Comparison of ENCODE assay signal across 8 cellular contexts in the genomic region with DNA sequence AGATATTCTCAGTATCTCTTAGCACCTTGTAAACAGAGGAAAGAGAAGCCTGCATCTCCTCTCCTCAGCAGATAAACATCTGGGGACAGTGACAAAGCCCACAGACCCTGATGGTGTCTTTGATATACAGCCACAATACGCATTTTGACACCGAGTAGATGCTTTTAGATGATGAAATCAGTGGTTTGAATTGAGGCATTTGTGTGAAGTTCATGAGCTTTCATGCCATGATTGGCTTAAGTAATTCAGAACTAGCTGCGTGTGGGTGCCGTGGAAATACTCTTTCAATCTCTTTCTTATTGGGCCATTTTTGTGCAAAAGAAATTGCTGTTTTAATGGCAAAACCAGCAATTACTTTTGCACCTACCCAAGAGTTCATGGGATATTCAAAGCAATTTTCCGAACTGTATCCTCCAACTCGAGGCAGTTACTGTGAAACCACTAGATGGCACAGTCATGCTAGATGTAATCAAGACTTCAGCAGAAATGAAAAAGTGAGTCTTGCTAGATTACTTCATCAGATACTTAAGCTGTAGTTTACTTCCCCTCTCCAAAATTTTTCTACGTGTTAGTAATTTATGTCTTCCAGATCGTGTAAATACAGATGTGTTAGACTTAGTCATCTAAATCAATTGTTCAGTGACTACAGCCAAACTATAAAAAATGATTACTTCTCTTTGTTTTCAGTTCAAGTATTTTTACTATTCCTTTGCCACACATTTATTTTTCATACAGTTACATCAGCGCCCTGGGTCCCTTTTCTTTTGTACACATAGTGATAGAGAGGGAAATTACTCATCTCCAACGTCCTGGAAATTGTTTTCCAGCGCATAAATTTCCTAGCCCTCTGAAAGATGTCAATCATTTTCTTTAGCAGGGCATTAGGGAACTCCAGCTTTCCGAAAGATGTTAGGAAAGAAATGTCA. TPM values are rescaled to one million over a fixed set of nuclear protein-coding genes. Genes with fewer than 3 reads are reported as not detected.
DNase-seq lines count a peak whose midpoint lies in the region; ATAC-seq and TF ChIP-seq lines count a peak whose summit lies in the region.

No MANE protein-coding gene starts in this region.

- H3K27me3 ChIP-seq in endocrine pancreas (ENCODE audit: control insufficient read depth, insufficient read depth, low read length) = no peaks in the 10 kb centered on the region

- H3K9me3 Mint-ChIP-seq in mesothelial cell of epicardium = peaks cover 14% of the 10 kb centered on the region
- no peaks in the 10 kb centered on the region for H3K9me3 Mint-ChIP-seq in type B pancreatic cell

- intact Hi-C loops in Right ventricle myocardium inferior (cut with DNase I) = loop anchor here (1.0 to 5.0 kb wide), 5 partner anchors 183 to 397 kb away; no protein-coding TSS in a partner anchor
- intact Hi-C loops in cardiac septum (cut with DNase I) = loop anchor here (1.0 to 2.0 kb wide), 2 partner anchors 183 to 397 kb away; no protein-coding TSS in a partner anchor

- no peaks in the 10 kb centered on the region for H3K4me1 ChIP-seq in endocrine pancreas (ENCODE audit: control insufficient read depth, insufficient read depth, low read length)

- no peaks in the 10 kb centered on the region for H3K36me3 ChIP-seq in endocrine pancreas (ENCODE audit: control insufficient read depth, insufficient read depth, low read length)

- H3K9ac ChIP-seq in endocrine pancreas (ENCODE audit: control insufficient read depth, insufficient read depth, low read length) = no peak overlapping the region

- H3K27ac Mint-ChIP-seq in mesothelial cell of epicardium = peak overlapping the region; percentile 84
- H3K27ac Mint-ChIP-seq in type B pancreatic cell = peak overlapping the region; percentile 73

- H3K36me3 Mint-ChIP-seq in mesothelial cell of epicardium (no peaks in the 10 kb centered on the region), type B pancreatic cell (no peaks in the 10 kb centered on the region)

- peak overlapping the region; percentile 37 for H3K4me3 Mint-ChIP-seq in mesothelial cell of epicardium
- H3K4me3 Mint-ChIP-seq in type B pancreatic cell = peak overlapping the region; percentile 71

- peaks cover 24% of the 10 kb centered on the region for H3K4me1 Mint-ChIP-seq in mesothelial cell of epicardium
- H3K4me1 Mint-ChIP-seq in type B pancreatic cell (ENCODE audit: unreplicated experiment) = peaks cover 16% of the 10 kb centered on the region

- peak overlapping the region; percentile 49 for H3K4me3 ChIP-seq in endocrine pancreas (ENCODE audit: control insufficient read depth, insufficient read depth, low read length)

- peaks cover 9% of the 10 kb centered on the region for H3K27me3 Mint-ChIP-seq in mesothelial cell of epicardium (ENCODE audit: low read depth)
- peaks cover 20% of the 10 kb centered on the region for H3K27me3 Mint-ChIP-seq in type B pancreatic cell

- TF ChIP-seq CTCF in mesothelial cell of epicardium (IDR thresholded peaks at IDR 0.05; ENCODE audit: unreplicated experiment) (peak; percentile 64), type B pancreatic cell (conservative IDR thresholded peaks at IDR 0.05) (peak; percentile 88)

- DNase-seq in Right ventricle myocardium inferior (ENCODE audit: missing footprints) (no peak), cardiac septum (ENCODE audit: low spot score) (no peak), HCEC 1CT (peak; percentile 45), NAMALWA (ENCODE audit: low spot score) (peak; percentile 92), SW480 (ENCODE audit: low spot score) (peak; percentile 80), mesothelial cell of epicardium (ENCODE audit: low spot score in 2 of 2, unreplicated experiment in 2 of 2) (no peak), type B pancreatic cell (ENCODE audit: extremely low spot score, unreplicated experiment) (no peak)

- ATAC-seq in Right ventricle myocardium inferior = peak; percentile 81

- H3K9me3 ChIP-seq in endocrine pancreas (ENCODE audit: control insufficient read depth, low read length) = no peaks in the 10 kb centered on the region

RNA-seq across cellular contexts. Expression of a gene that starts 49.4 kb away (rescaled TPM):
- total RNA-seq in Right ventricle myocardium inferior (not detected), cardiac septum (not detected), mesothelial cell of epicardium (not detected in 3 replicates), type B pancreatic cell (ENCODE audit: low replicate concordance) (0.24 and 0.69 TPM in 2 replicates)

Comparison
In these comparisons a context has a peak if more than half of its experiments do, and no peak if none do; other contexts are left out.
1. DNase-seq: peak in HCEC 1CT (single experiment), NAMALWA (single experiment) and SW480 (single experiment); none in Right ventricle myocardium inferior (single experiment), cardiac septum (single experiment), mesothelial cell of epicardium (0 of 2) and type B pancreatic cell (single experiment).